ENCODE assay signal across 1 cellular context in the genomic region with DNA sequence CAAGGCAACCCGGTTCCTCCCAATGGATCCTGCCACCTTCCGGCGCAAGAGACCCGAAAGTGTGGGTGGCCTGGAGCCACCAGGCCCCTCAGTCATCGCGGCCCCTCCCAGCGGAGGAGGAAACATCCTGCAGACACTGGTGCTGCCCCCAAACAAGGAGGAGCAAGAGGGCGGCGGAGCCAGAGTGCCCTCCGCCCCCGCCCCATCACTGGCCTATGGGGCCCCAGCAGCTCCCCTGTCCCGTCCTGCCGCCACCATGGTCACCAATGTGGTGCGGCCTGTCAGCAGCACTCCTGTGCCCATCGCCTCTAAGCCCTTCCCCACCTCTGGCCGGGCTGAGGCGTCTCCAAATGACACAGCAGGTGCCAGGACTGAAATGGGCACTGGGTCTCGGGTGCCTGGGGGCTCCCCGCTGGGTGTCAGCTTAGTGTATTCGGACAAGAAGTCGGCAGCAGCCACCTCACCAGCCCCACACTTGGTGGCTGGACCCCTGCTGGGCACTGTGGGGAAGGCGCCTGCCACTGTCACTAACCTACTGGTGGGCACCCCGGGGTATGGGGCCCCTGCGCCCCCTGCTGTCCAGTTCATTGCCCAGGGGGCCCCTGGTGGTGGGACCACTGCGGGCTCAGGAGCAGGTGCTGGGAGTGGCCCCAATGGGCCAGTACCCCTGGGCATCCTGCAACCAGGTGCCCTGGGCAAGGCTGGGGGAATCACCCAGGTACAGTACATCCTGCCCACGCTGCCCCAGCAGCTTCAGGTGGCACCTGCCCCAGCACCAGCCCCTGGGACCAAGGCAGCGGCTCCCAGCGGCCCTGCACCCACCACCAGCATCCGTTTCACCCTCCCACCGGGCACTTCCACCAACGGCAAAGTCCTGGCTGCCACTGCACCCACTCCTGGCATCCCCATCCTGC.
TF ChIP-seq lines count a peak whose summit lies in the region.

No MANE protein-coding gene starts in this region.

TF ChIP-seq in endothelial cell of umbilical vein, 7 proteins besides CTCF, POLR2A, EP300 and RAD21:
- no peak for TF ChIP-seq MYC (IDR thresholded peaks at IDR 0.05; ENCODE audit: low read depth, low read length)
- TF ChIP-seq EZH2 (IDR thresholded peaks at IDR 0.05; ENCODE audit: borderline replicate concordance, low read depth, low read length, severe bottlenecking) = no peak
- no peak for TF ChIP-seq FOS (IDR thresholded peaks at IDR 0.05; ENCODE audit: borderline replicate concordance, insufficient read depth, low read length)
- TF ChIP-seq POLR2AphosphoS5 (IDR thresholded peaks at IDR 0.05; ENCODE audit: insufficient read depth, low read depth, low read length) = no peak
- no peak for TF ChIP-seq MAX (IDR thresholded peaks at IDR 0.05; ENCODE audit: insufficient read depth, insufficient read length)
- TF ChIP-seq JUN (IDR thresholded peaks at IDR 0.05; ENCODE audit: borderline replicate concordance, insufficient read depth, insufficient read length, low read depth) = no peak
- no peak for TF ChIP-seq GATA2 (IDR thresholded peaks at IDR 0.05; ENCODE audit: insufficient read depth, insufficient read length, low read depth, low read length)
